In genomic region chr2:231713738-231714638, GRCh38 we compare ENCODE assay signal across 8 cellular contexts. TPM values are rescaled to one million over a fixed set of nuclear protein-coding genes. Genes with fewer than 3 reads are reported as not detected.
DNase-seq lines count a peak whose midpoint lies in the region; ATAC-seq, FAIRE-seq and TF ChIP-seq lines count a peak whose summit lies in the region.

No MANE protein-coding gene starts in this region.

- no peak for FAIRE-seq in frontal cortex (lab: Jason Lieb, UNC)

- peak; percentile 87 for TF ChIP-seq CTCF in 22Rv1 (IDR thresholded peaks at IDR 0.05)

- H3K27me3 ChIP-seq in MG63, result no peaks in the 10 kb centered on the region

- ATAC-seq in GM18511 (IDR thresholded peaks at IDR 0.05; ENCODE audit: unreplicated experiment), result peak; percentile 31

- H3K4me3 ChIP-seq in MG63, result no peak overlapping the region

- peak overlapping the region; percentile 99 for H3K27ac ChIP-seq in 22Rv1

- DNase-seq in MG63 (peak; percentile 88), SIG-M5 treated with dmso at 0.1 percent for 504 hours (lab: John Stamatoyannopoulos, UW; ENCODE audit: unreplicated experiment) (peak; percentile 89), frontal cortex (ENCODE audit: low spot score in 2 of 2) (peak; percentile 69 to 78), nucleus accumbens (lab: John Stamatoyannopoulos, UW) (peak in 51 of 56 donors; percentile 16 to 86 (median 62)), superior temporal gyrus (ENCODE audit: extremely low spot score) (peak; percentile 87)
- peak; percentile 87 to 96 (median 89) for DNase-seq in activated naive CD4-positive, alpha-beta T cell (lab: John Stamatoyannopoulos, UW)

- no peaks in the 10 kb centered on the region for H3K9me3 ChIP-seq in MG63

- H3K36me3 ChIP-seq in MG63, result peaks cover 47% of the 10 kb centered on the region

RNA-seq across cellular contexts. Expression of gene PTMA, which starts 5.7 kb away (rescaled TPM):
- total RNA-seq in MG63 (2014; rRNA removed; shearing (Covaris generic); ENCODE audit: low replicate concordance), result 1,493 and 1,533 TPM in 2 replicates
- 958 TPM for total RNA-seq in frontal cortex
